ENCODE assay signal across 8 cellular contexts in genomic region chr10:6300106-6300783, GRCh38.
DNase-seq lines count a peak whose midpoint lies in the region; ATAC-seq, FAIRE-seq and TF ChIP-seq lines count a peak whose summit lies in the region.

No MANE protein-coding gene starts in this region.

- no peaks in the 10 kb centered on the region for H3K79me2 ChIP-seq in hepatocyte

- peaks cover 40% of the 10 kb centered on the region for H3K4me1 Mint-ChIP-seq in activated T-cell treated with anti-CD3 and anti-CD28 coated beads, Interleukin-2, amount 50 U/mL, for 4 hours (ENCODE audit: low read depth)

- peaks cover 37% of the 10 kb centered on the region for H3K4me1 ChIP-seq in hepatocyte (ENCODE audit: insufficient read depth)
- peaks cover 0 to 50% (median 37%) of the 10 kb centered on the region in 4 donors for H3K4me1 ChIP-seq in tibial artery

- FAIRE-seq in GM12891 (lab: Jason Lieb, UNC): peak; percentile 97

- H3K9me3 Mint-ChIP-seq in activated T-cell treated with anti-CD3 and anti-CD28 coated beads, Interleukin-2, amount 50 U/mL, for 4 hours: no peaks in the 10 kb centered on the region

- H3K27me3 ChIP-seq in hepatocyte: no peaks in the 10 kb centered on the region
- H3K27me3 ChIP-seq in tibial artery: no peaks in the 10 kb centered on the region

- peak; percentile 51; the same call in 1 of the 2 replicates for TF ChIP-seq POLR2A in GM12891 (IDR thresholded peaks at IDR 0.05; ENCODE audit: low read depth, low read length)

- no peak overlapping the region for H2AFZ ChIP-seq in hepatocyte

- H3K27ac ChIP-seq in KOPT-K1 (ENCODE audit: low read depth, low read length, poor library complexity, severe bottlenecking) (peak overlapping the region; percentile 1), hepatocyte (peak overlapping the region; percentile 86), tibial artery (peak overlapping the region; percentile 32 to 36)

- peak overlapping the region; percentile 29 for H3K4me3 Mint-ChIP-seq in activated T-cell treated with anti-CD3 and anti-CD28 coated beads, Interleukin-2, amount 50 U/mL, for 4 hours

- peak; percentile 25 for DNase-seq in GM12891 (ENCODE audit: insufficient read length, low spot score)
- no peak for DNase-seq in activated T-cell treated with anti-CD3 and anti-CD28 coated beads, Interleukin-2, amount 50 U/mL, for 4 hours
- no peak for DNase-seq in hepatocyte (ENCODE audit: low spot score)
- DNase-seq in tibial artery: peak in 1 of 2 donors; percentile 25
- no peak for DNase-seq in dedifferentiated amniotic fluid mesenchymal stem cell (ENCODE audit: extremely low spot score)
- no peak for DNase-seq in COLO668 (lab: John Stamatoyannopoulos, UW; ENCODE audit: unreplicated experiment)

- TF ChIP-seq CTCF in hepatocyte (IDR thresholded peaks at IDR 0.05; ENCODE audit: poor library complexity) (no peak), tibial artery (IDR thresholded peaks at IDR 0.05) (no peak)

- H3K4me2 ChIP-seq in hepatocyte: peak overlapping the region; percentile 19

- H3K9me3 ChIP-seq in KOPT-K1 (ENCODE audit: insufficient read depth, low read length, poor library complexity, severe bottlenecking): no peaks in the 10 kb centered on the region
- H3K9me3 ChIP-seq in hepatocyte (ENCODE audit: low read depth): no peaks in the 10 kb centered on the region
- H3K9me3 ChIP-seq in tibial artery: no peaks in the 10 kb centered on the region

- intact Hi-C loops in tibial artery (cut with DNase I; ENCODE audit: low total_unique reads): no loop called here

- H3K27me3 Mint-ChIP-seq in activated T-cell treated with anti-CD3 and anti-CD28 coated beads, Interleukin-2, amount 50 U/mL, for 4 hours (ENCODE audit: low read depth): no peaks in the 10 kb centered on the region

- peaks cover 3% of the 10 kb centered on the region for H3K36me3 Mint-ChIP-seq in activated T-cell treated with anti-CD3 and anti-CD28 coated beads, Interleukin-2, amount 50 U/mL, for 4 hours (ENCODE audit: insufficient read depth)

- peak; percentile 86 for ATAC-seq in GM21717 (IDR thresholded peaks at IDR 0.05; ENCODE audit: unreplicated experiment)
- peak; percentile 51 to 72 for ATAC-seq in activated T-cell treated with anti-CD3 and anti-CD28 coated beads, Interleukin-2, amount 50 U/mL, for 4 hours

- 43% methylated on average over 14 of the region's 14 CpGs for WGBS in hepatocyte (ENCODE audit: low lambda C conversion rate, missing lambda C conversion rate)

- H3K4me3 ChIP-seq in hepatocyte (no peak overlapping the region), tibial artery (no peak overlapping the region)

- no peaks in the 10 kb centered on the region for H3K9me2 ChIP-seq in hepatocyte (replicated peaks; ENCODE audit: insufficient read depth)

- no peaks in the 10 kb centered on the region for H3K36me3 ChIP-seq in KOPT-K1 (ENCODE audit: insufficient read depth, low read length)
- no peaks in the 10 kb centered on the region for H3K36me3 ChIP-seq in hepatocyte (replicated peaks; ENCODE audit: insufficient read depth, low read depth)
- no peaks in the 10 kb centered on the region for H3K36me3 ChIP-seq in tibial artery

- no peaks in the 10 kb centered on the region for H4K20me1 ChIP-seq in hepatocyte (ENCODE audit: insufficient read depth, poor library complexity, severe bottlenecking)

TF ChIP-seq in GM12891, 5 proteins besides CTCF, POLR2A, EP300 and RAD21:
- TF ChIP-seq TAF1 (IDR thresholded peaks at IDR 0.05; ENCODE audit: low read depth, low read length) (no peak; the same call in 1 of the 2 replicates), SPI1 (IDR thresholded peaks at IDR 0.05; ENCODE audit: low read depth, low read length) (peak; percentile 94), POLR2AphosphoS5 (IDR thresholded peaks at IDR 0.05; ENCODE audit: low read depth, low read length) (peak; percentile 43; the same call in 1 of the 2 replicates), POU2F2 (IDR thresholded peaks at IDR 0.05; ENCODE audit: low read depth, low read length) (peak; percentile 56; the same call in 1 of the 2 replicates), PAX5 (IDR thresholded peaks at IDR 0.05; ENCODE audit: insufficient read depth, low read length, severe bottlenecking) (peak; percentile 97)

Comparison
In these comparisons a context has a peak if more than half of its experiments do, and no peak if none do; other contexts are left out.
1. H3K27ac ChIP-seq: peak in every context shown above with its lines; median percentile 86 in hepatocyte; 34 in tibial artery; 1 in KOPT-K1.